27 cellular contexts compared by ENCODE assay signal in genomic region chr11:29002816-29003215, GRCh38.
"Had no signal": no experiment of that assay in that cellular context is flagged by ENCODE, and none has a peak within 500 bp of the region (broad histone marks: within the 10 kb centered on the region; RNA-seq: fewer than 3 reads in every experiment).

No MANE protein-coding gene starts in this region.

- H3K4me3 ChIP-seq: left lung, lower lobe of right lung, psoas muscle, skin epidermis, suprapubic skin, thoracic aorta, tibial artery, upper lobe of right lung had no signal

- FAIRE-seq: islet of Langerhans, kidney, urothelium cell line had no signal

- H3K27ac ChIP-seq: left lung, lower lobe of right lung, parathyroid adenoma, psoas muscle, skin epidermis, suprapubic skin, thoracic aorta, tibial artery, upper lobe of right lung had no signal

- ATAC-seq: left colon; left lung; lower lobe of right lung; naive thymus-derived CD8-positive, alpha-beta T cell; psoas muscle; right cardiac atrium; sciatic nerve; stimulated activated effector memory CD8-positive, alpha-beta T cell treated with anti-CD3 and anti-CD28 coated beads, Interleukin-12 subunit alpha, Interleukin-12 subunit beta, amount 100 ng/mL, for 72 hours; upper lobe of right lung had no signal

- H3K4me1 ChIP-seq: left lung, lower lobe of right lung, parathyroid adenoma, psoas muscle, suprapubic skin, tibial artery, upper lobe of right lung had no signal

- H3K9me3 ChIP-seq: left lung, lower lobe of right lung, psoas muscle, suprapubic skin, thoracic aorta, tibial artery, upper lobe of right lung had no signal

- DNase-seq: hypothalamus; immature natural killer cell; kidney; left colon; left lung; lower lobe of right lung; mammary epithelial cell; mesenchymal stem cell; naive thymus-derived CD8-positive, alpha-beta T cell; nucleus accumbens; psoas muscle; retina; right cardiac atrium; stimulated activated CD4-positive, alpha-beta T cell treated with anti-CD3 and anti-CD28 coated beads, Interleukin-12 subunit alpha, Interleukin-12 subunit beta, amount 100 ng/mL, for 4 hours; stimulated activated CD4-positive, alpha-beta T cell treated with anti-CD3 and anti-CD28 coated beads, Interleukin-4, amount 100 ng/mL, for 24 hours; stimulated activated naive CD4-positive, alpha-beta T cell; tibial artery; trophoblast cell; upper lobe of right lung had no signal

- H3K79me2 ChIP-seq: parathyroid adenoma had no signal

- H2AFZ ChIP-seq: parathyroid adenoma had no signal

- H3K9ac ChIP-seq: parathyroid adenoma had no signal

- H3K36me3 ChIP-seq: left lung, lower lobe of right lung, suprapubic skin, thoracic aorta, tibial artery, upper lobe of right lung had no signal

- H3K27me3 ChIP-seq: left lung, suprapubic skin, tibial artery, upper lobe of right lung had no signal
